24 cellular contexts compared by ENCODE assay signal in genomic region chr12:88737838-88738472, GRCh38.
DNase-seq lines count a peak whose midpoint lies in the region; ATAC-seq and TF ChIP-seq lines count a peak whose summit lies in the region.
"Had no signal": no experiment of that assay in that cellular context is flagged by ENCODE, and none has a peak within 500 bp of the region (broad histone marks: within the 10 kb centered on the region; RNA-seq: fewer than 3 reads in every experiment).

No MANE protein-coding gene starts in this region.

- H3K9me2 ChIP-seq in hepatocyte (replicated peaks; ENCODE audit: insufficient read depth) = no peaks in the 10 kb centered on the region

- H3K36me3 ChIP-seq in hepatocyte (replicated peaks; ENCODE audit: insufficient read depth, low read depth) = no peaks in the 10 kb centered on the region
- no peaks in the 10 kb centered on the region for H3K36me3 ChIP-seq in lower lobe of right lung
- H3K36me3 ChIP-seq in stomach = no peaks in the 10 kb centered on the region
- H3K36me3 ChIP-seq: Peyer's patch had no signal

- DNase-seq in Caki2 (ENCODE audit: low read depth) = peak; percentile 17
- no peak for DNase-seq in hepatocyte (ENCODE audit: low spot score)
- no peak for DNase-seq in lower lobe of right lung
- DNase-seq in stomach = peak; percentile 44
- DNase-seq in effector CD8-positive, alpha-beta T cell (lab: John Stamatoyannopoulos, UW) = no peak
- DNase-seq in islet precursor cell = no peak
- DNase-seq: CD4-positive, CD25-positive, alpha-beta regulatory T cell; DMS 273 treated with DMSO at 0.1 percent for 48 hours; DND-41; H9; HFFc6; IMR-90; NCI-H1105; NCI-H146; NCI-H2029; NCI-H345; NCI-H524; NCI-H82; Peyer's patch had no signal

- in situ Hi-C loops in Caki2 (cut with HindIII; ENCODE audit: low pct_unique_long_range_greater_than_20kb, low sequenced_read_pairs) = no loop called here

- no peak overlapping the region for H3K4me2 ChIP-seq in hepatocyte
- H3K4me2 ChIP-seq: KMS-11 had no signal

- no peaks in the 10 kb centered on the region for H3K79me2 ChIP-seq in hepatocyte

- no peaks in the 10 kb centered on the region for H3K9me3 ChIP-seq in hepatocyte (ENCODE audit: low read depth)
- no peaks in the 10 kb centered on the region for H3K9me3 ChIP-seq in lower lobe of right lung
- no peaks in the 10 kb centered on the region for H3K9me3 ChIP-seq in stomach
- H3K9me3 ChIP-seq: Peyer's patch had no signal

- no peaks in the 10 kb centered on the region for H4K20me1 ChIP-seq in hepatocyte (ENCODE audit: insufficient read depth, poor library complexity, severe bottlenecking)

- TF ChIP-seq POLR2A in stomach (IDR thresholded peaks at IDR 0.05) = no peak

- TF ChIP-seq CTCF in hepatocyte (IDR thresholded peaks at IDR 0.05; ENCODE audit: poor library complexity) (no peak), lower lobe of right lung (IDR thresholded peaks at IDR 0.05) (no peak), stomach (IDR thresholded peaks at IDR 0.05) (no peak)

- H3K4me3 ChIP-seq in hepatocyte = no peak overlapping the region
- H3K4me3 ChIP-seq in lower lobe of right lung = no peak overlapping the region
- no peak overlapping the region for H3K4me3 ChIP-seq in stomach
- H3K4me3 ChIP-seq: GM12878, Peyer's patch had no signal

- intact Hi-C loops in lower lobe of right lung (cut with DNase I) = no loop called here
- intact Hi-C loops in stomach (cut with DNase I; ENCODE audit: low total_unique reads) = no loop called here

- ATAC-seq in lower lobe of right lung = peak; percentile 81 to 93
- no peak for ATAC-seq in GM18520 (IDR thresholded peaks at IDR 0.05; ENCODE audit: unreplicated experiment)
- ATAC-seq in HG03196 (IDR thresholded peaks at IDR 0.05; ENCODE audit: unreplicated experiment) = no peak
- ATAC-seq: GM12878, SK-N-SH treated with all-trans-retinoic acid at 6 μM for 48 hours had no signal

- H2AFZ ChIP-seq in hepatocyte = peak overlapping the region; percentile 48

- H3K27me3 ChIP-seq in hepatocyte (no peaks in the 10 kb centered on the region), lower lobe of right lung (ENCODE audit: low read depth) (no peaks in the 10 kb centered on the region), stomach (no peaks in the 10 kb centered on the region)
- H3K27me3 ChIP-seq: Peyer's patch had no signal

- H3K4me1 ChIP-seq in hepatocyte (ENCODE audit: insufficient read depth) (no peaks in the 10 kb centered on the region), lower lobe of right lung (no peaks in the 10 kb centered on the region), stomach (peaks cover 0 to 11% (median 0%) of the 10 kb centered on the region in 4 donors)
- H3K4me1 ChIP-seq: Peyer's patch had no signal

- no peak for TF ChIP-seq EP300 in stomach (IDR thresholded peaks at IDR 0.05)

- WGBS in hepatocyte (ENCODE audit: low lambda C conversion rate, missing lambda C conversion rate) = 87% methylated on average over 8 of the region's 8 CpGs
- 40 to 54% (median 53%) methylated on average over 8 of the region's 8 CpGs for WGBS in stomach, 5 donors

- no peak overlapping the region for H3K27ac ChIP-seq in hepatocyte
- peak overlapping the region; percentile 13 for H3K27ac ChIP-seq in lower lobe of right lung
- H3K27ac ChIP-seq in stomach = peak overlapping the region in 3 of 5 donors; percentile 61 to 69 (median 68)
- H3K27ac ChIP-seq: KMS-11, Peyer's patch had no signal

Comparison
In these comparisons a context has a peak if more than half of its experiments do, and no peak if none do; other contexts are left out.
1. DNase-seq: peak in Caki2 (single experiment) and stomach (single experiment); none in hepatocyte (single experiment), lower lobe of right lung (single experiment), effector CD8-positive, alpha-beta T cell (single experiment) and islet precursor cell (single experiment).
2. ATAC-seq: peak in lower lobe of right lung (2 of 2); none in GM18520 (single experiment) and HG03196 (single experiment).